ENCODE assay signal across 21 cellular contexts in genomic region chr3:48692551-48692950, GRCh38. TPM values are rescaled to one million over a fixed set of nuclear protein-coding genes. Genes with fewer than 3 reads are reported as not detected.
DNase-seq lines count a peak whose midpoint lies in the region; ATAC-seq, FAIRE-seq and TF ChIP-seq lines count a peak whose summit lies in the region.
"Had no signal": no experiment of that assay in that cellular context is flagged by ENCODE, and none has a peak within 500 bp of the region (broad histone marks: within the 10 kb centered on the region; RNA-seq: fewer than 3 reads in every experiment).

No MANE protein-coding gene starts in this region.

- no peaks in the 10 kb centered on the region for H3K27me3 ChIP-seq in upper lobe of right lung
- H3K27me3 ChIP-seq: right lobe of liver had no signal

- H3K4me3 ChIP-seq in coronary artery: peak overlapping the region; percentile 18
- no peak overlapping the region for H3K4me3 ChIP-seq in upper lobe of right lung
- H3K4me3 ChIP-seq: right lobe of liver, SK-N-MC had no signal

- H3K9me3 Mint-ChIP-seq in activated CD8-positive, alpha-beta T cell treated with anti-CD3 and anti-CD28 coated beads for 36 hours: no peaks in the 10 kb centered on the region
- no peaks in the 10 kb centered on the region for H3K9me3 Mint-ChIP-seq in activated CD8-positive, alpha-beta T cell treated with anti-CD3 and anti-CD28 coated beads, Interleukin-2, amount 10 ng/mL, durations not matched to agents 7 days and 5 days (ENCODE audit: insufficient read depth)
- H3K9me3 Mint-ChIP-seq in nephron progenitor cell: no peaks in the 10 kb centered on the region
- H3K9me3 Mint-ChIP-seq: activated T-cell treated with anti-CD3 and anti-CD28 coated beads, Interleukin-2, amount 50 U/mL, for 4 hours; endodermal cell had no signal

- CTCF ChIA-PET in activated CD8-positive, alpha-beta T cell treated with anti-CD3 and anti-CD28 coated beads for 36 hours (lab: Charles Lee): interaction anchor here (1.4 kb wide), 1 partner anchor 9 kb away, joined by 4 read pairs; no protein-coding TSS in a partner anchor
- CTCF ChIA-PET in activated CD8-positive, alpha-beta T cell treated with anti-CD3 and anti-CD28 coated beads, Interleukin-2, amount 10 ng/mL, durations not matched to agents 7 days and 5 days (lab: Charles Lee): interaction anchor here (0.8 to 1.2 kb wide), 2 partner anchors 8 to 257 kb away, joined by 3 to 4 read pairs; no protein-coding TSS in a partner anchor

- peaks cover 11% of the 10 kb centered on the region for H3K4me1 ChIP-seq in upper lobe of right lung

- no peak overlapping the region for H3K27ac ChIP-seq in coronary artery
- H3K27ac ChIP-seq in upper lobe of right lung: no peak overlapping the region
- H3K27ac ChIP-seq: C4-2B, right lobe of liver, SK-N-MC had no signal

- DNase-seq in activated CD8-positive, alpha-beta T cell treated with anti-CD3 and anti-CD28 coated beads for 36 hours: no peak
- no peak for DNase-seq in activated CD8-positive, alpha-beta T cell treated with anti-CD3 and anti-CD28 coated beads, Interleukin-2, amount 10 ng/mL, durations not matched to agents 7 days and 5 days
- DNase-seq in coronary artery (ENCODE audit: low spot score) (no peak), nephron progenitor cell (no peak), upper lobe of right lung (peak; percentile 13), D721Med (ENCODE audit: insufficient read length, low spot score) (no peak), mesenteric fat pad (ENCODE audit: low spot score) (no peak)
- DNase-seq: activated CD4-positive, alpha-beta T cell treated with anti-CD3 and anti-CD28 coated beads, Interleukin-2, amount 50 U/mL, for 1 hour; activated T-cell treated with anti-CD3 and anti-CD28 coated beads, Interleukin-2, amount 50 U/mL, for 4 hours; DMS153; endodermal cell; NCI-H187 treated with DMSO at 0.1 percent for 48 hours; PC-3; stimulated activated CD4-positive, alpha-beta T cell treated with anti-CD3 and anti-CD28 coated beads, Interleukin-2, amount 100 ng/mL, for 48 hours had no signal

- peaks cover 7% of the 10 kb centered on the region for H3K4me1 Mint-ChIP-seq in activated CD8-positive, alpha-beta T cell treated with anti-CD3 and anti-CD28 coated beads for 36 hours (ENCODE audit: low read depth)
- H3K4me1 Mint-ChIP-seq in activated CD8-positive, alpha-beta T cell treated with anti-CD3 and anti-CD28 coated beads, Interleukin-2, amount 10 ng/mL, durations not matched to agents 7 days and 5 days (ENCODE audit: low read depth): no peaks in the 10 kb centered on the region
- peaks cover 20% of the 10 kb centered on the region for H3K4me1 Mint-ChIP-seq in nephron progenitor cell

- POLR2A ChIA-PET in activated CD8-positive, alpha-beta T cell treated with anti-CD3 and anti-CD28 coated beads for 36 hours (lab: Charles Lee): interaction anchor here (0.8 kb wide), 1 partner anchor 23 kb away, joined by 3 read pairs; no protein-coding TSS in a partner anchor
- POLR2A ChIA-PET in activated CD8-positive, alpha-beta T cell treated with anti-CD3 and anti-CD28 coated beads, Interleukin-2, amount 10 ng/mL, durations not matched to agents 7 days and 5 days (lab: Charles Lee): interaction anchor here (1.3 kb wide), 1 partner anchor 24 kb away, joined by 5 read pairs; the partner anchor contains the start of gene IP6K2

- TF ChIP-seq CTCF in activated CD8-positive, alpha-beta T cell treated with anti-CD3 and anti-CD28 coated beads for 36 hours (IDR thresholded peaks at IDR 0.05): no peak
- no peak for TF ChIP-seq CTCF in coronary artery (IDR thresholded peaks at IDR 0.05)
- TF ChIP-seq CTCF in nephron progenitor cell (IDR thresholded peaks at IDR 0.05): no peak
- no peak for TF ChIP-seq CTCF in upper lobe of right lung (IDR thresholded peaks at IDR 0.05)
- no peak for TF ChIP-seq CTCF in D721Med (IDR thresholded peaks at IDR 0.05; ENCODE audit: insufficient read depth, missing control alignments)

- H3K36me3 ChIP-seq in upper lobe of right lung: peaks cover 79% of the 10 kb centered on the region

- peak overlapping the region; percentile 17 for H3K27ac Mint-ChIP-seq in activated CD8-positive, alpha-beta T cell treated with anti-CD3 and anti-CD28 coated beads for 36 hours
- no peak overlapping the region for H3K27ac Mint-ChIP-seq in activated CD8-positive, alpha-beta T cell treated with anti-CD3 and anti-CD28 coated beads, Interleukin-2, amount 10 ng/mL, durations not matched to agents 7 days and 5 days
- H3K27ac Mint-ChIP-seq in nephron progenitor cell: peak overlapping the region; percentile 15

- H3K4me3 Mint-ChIP-seq in activated CD8-positive, alpha-beta T cell treated with anti-CD3 and anti-CD28 coated beads for 36 hours: no peak overlapping the region
- H3K4me3 Mint-ChIP-seq in activated CD8-positive, alpha-beta T cell treated with anti-CD3 and anti-CD28 coated beads, Interleukin-2, amount 10 ng/mL, durations not matched to agents 7 days and 5 days: no peak overlapping the region
- H3K4me3 Mint-ChIP-seq in nephron progenitor cell: no peak overlapping the region
- H3K4me3 Mint-ChIP-seq: activated naive CD8-positive, alpha-beta T cell; activated T-cell treated with anti-CD3 and anti-CD28 coated beads, Interleukin-2, amount 50 U/mL, for 4 hours; endodermal cell had no signal

- FAIRE-seq in D721Med (lab: Jason Lieb, UNC): no peak
- FAIRE-seq: A204.1 had no signal

- peaks cover 29% of the 10 kb centered on the region for H3K36me3 Mint-ChIP-seq in activated CD8-positive, alpha-beta T cell treated with anti-CD3 and anti-CD28 coated beads for 36 hours (ENCODE audit: low read depth)
- peaks cover 53% of the 10 kb centered on the region for H3K36me3 Mint-ChIP-seq in activated CD8-positive, alpha-beta T cell treated with anti-CD3 and anti-CD28 coated beads, Interleukin-2, amount 10 ng/mL, durations not matched to agents 7 days and 5 days (ENCODE audit: low read depth)
- H3K36me3 Mint-ChIP-seq in nephron progenitor cell (ENCODE audit: low read depth): peaks cover 66% of the 10 kb centered on the region
- H3K36me3 Mint-ChIP-seq: activated naive CD8-positive, alpha-beta T cell had no signal

- intact Hi-C loops in activated CD8-positive, alpha-beta T cell treated with anti-CD3 and anti-CD28 coated beads for 36 hours (cut with micrococcal nuclease): no loop called here
- intact Hi-C loops in upper lobe of right lung (cut with DNase I): no loop called here

- ATAC-seq in activated CD8-positive, alpha-beta T cell treated with anti-CD3 and anti-CD28 coated beads for 36 hours: no peak
- ATAC-seq in activated CD8-positive, alpha-beta T cell treated with anti-CD3 and anti-CD28 coated beads, Interleukin-2, amount 10 ng/mL, durations not matched to agents 7 days and 5 days: no peak
- ATAC-seq in upper lobe of right lung (no peak), GM21447 (IDR thresholded peaks at IDR 0.05; ENCODE audit: unreplicated experiment) (no peak)
- ATAC-seq: activated T-cell treated with anti-CD3 and anti-CD28 coated beads, Interleukin-2, amount 50 U/mL, for 4 hours; HCT116; PC-3; right lobe of liver had no signal

- no peaks in the 10 kb centered on the region for H3K9me3 ChIP-seq in upper lobe of right lung
- H3K9me3 ChIP-seq: right lobe of liver had no signal

- no peaks in the 10 kb centered on the region for H3K27me3 Mint-ChIP-seq in activated CD8-positive, alpha-beta T cell treated with anti-CD3 and anti-CD28 coated beads for 36 hours
- no peaks in the 10 kb centered on the region for H3K27me3 Mint-ChIP-seq in activated CD8-positive, alpha-beta T cell treated with anti-CD3 and anti-CD28 coated beads, Interleukin-2, amount 10 ng/mL, durations not matched to agents 7 days and 5 days (ENCODE audit: low read depth)
- H3K27me3 Mint-ChIP-seq in nephron progenitor cell (ENCODE audit: low read depth, poor library complexity): no peaks in the 10 kb centered on the region
- H3K27me3 Mint-ChIP-seq: activated naive CD8-positive, alpha-beta T cell had no signal

RNA-seq across cellular contexts. Expression of gene NCKIPSD, which starts 6.8 kb away (rescaled TPM):
- 10 to 100 TPM; 69.7 to 73.8 TPM for total RNA-seq in activated CD8-positive, alpha-beta T cell treated with anti-CD3 and anti-CD28 coated beads for 36 hours
- 10 to 100 TPM; 56.5 to 57.1 TPM for total RNA-seq in activated CD8-positive, alpha-beta T cell treated with anti-CD3 and anti-CD28 coated beads, Interleukin-2, amount 10 ng/mL, durations not matched to agents 7 days and 5 days
- total RNA-seq in upper lobe of right lung (18.3 TPM), mesenteric fat pad (19.9 TPM)

RNA-seq across cellular contexts. Expression of gene IP6K2, which starts 24.5 kb away (rescaled TPM):
- total RNA-seq in activated CD8-positive, alpha-beta T cell treated with anti-CD3 and anti-CD28 coated beads for 36 hours: 10 to 100 TPM; 47.7 to 48.0 TPM
- total RNA-seq in activated CD8-positive, alpha-beta T cell treated with anti-CD3 and anti-CD28 coated beads, Interleukin-2, amount 10 ng/mL, durations not matched to agents 7 days and 5 days: 10 to 100 TPM; 49.6 to 50.4 TPM
- total RNA-seq in upper lobe of right lung (44.2 TPM), mesenteric fat pad (40.4 TPM)

RNA-seq across cellular contexts. Expression of gene CELSR3, which starts 29.9 kb away (rescaled TPM):
- total RNA-seq in activated CD8-positive, alpha-beta T cell treated with anti-CD3 and anti-CD28 coated beads for 36 hours: 10 to 100 TPM; 15.8 to 17.8 TPM
- total RNA-seq in activated CD8-positive, alpha-beta T cell treated with anti-CD3 and anti-CD28 coated beads, Interleukin-2, amount 10 ng/mL, durations not matched to agents 7 days and 5 days: 10 to 100 TPM; 19.5 to 20.2 TPM
- 1.2 TPM for total RNA-seq in upper lobe of right lung
- 0.64 TPM for total RNA-seq in mesenteric fat pad

RNA-seq across cellular contexts. Expression of gene SLC26A6, which starts 57.3 kb away (rescaled TPM):
- total RNA-seq in activated CD8-positive, alpha-beta T cell treated with anti-CD3 and anti-CD28 coated beads for 36 hours: 10 to 100 TPM; 41.3 to 45.0 TPM
- total RNA-seq in activated CD8-positive, alpha-beta T cell treated with anti-CD3 and anti-CD28 coated beads, Interleukin-2, amount 10 ng/mL, durations not matched to agents 7 days and 5 days: 10 to 100 TPM; 58.0 to 61.5 TPM
- total RNA-seq in upper lobe of right lung (19.9 TPM), mesenteric fat pad (11.5 TPM)
